Comparison of ENCODE assay signal across 12 cellular contexts in the genomic region with DNA sequence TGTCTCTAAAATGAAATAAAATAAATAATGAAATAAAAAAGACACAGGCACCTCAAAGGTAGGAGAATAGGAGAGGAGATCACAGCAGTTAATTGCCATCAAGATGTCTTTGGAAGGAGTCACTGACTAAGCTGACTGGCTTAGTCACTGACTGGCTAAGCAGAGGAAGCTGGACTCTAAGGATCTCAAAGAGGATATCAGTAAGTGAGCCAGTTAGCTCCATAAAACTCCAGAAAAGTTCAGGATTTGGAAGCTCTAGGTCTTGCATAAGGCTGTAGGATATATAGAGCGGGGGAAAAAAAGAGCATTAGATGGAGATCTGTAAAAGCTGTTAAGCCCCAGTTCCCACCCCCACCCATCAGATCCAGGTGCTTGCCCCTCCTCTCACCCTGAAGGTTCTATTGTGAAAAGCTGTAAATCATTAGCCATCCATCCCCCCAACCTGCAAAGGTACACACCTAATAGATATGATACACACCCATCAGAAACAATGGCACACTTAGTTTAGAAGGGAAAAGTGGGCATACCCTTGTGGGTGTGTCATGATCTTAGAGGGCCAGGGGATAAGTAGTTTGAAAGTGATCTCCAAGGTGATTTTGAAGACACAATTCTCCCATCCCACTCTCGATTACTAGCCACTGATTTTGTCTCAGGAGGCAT. TPM values are rescaled to one million over a fixed set of nuclear protein-coding genes. Genes with fewer than 3 reads are reported as not detected.
DNase-seq lines count a peak whose midpoint lies in the region; ATAC-seq and TF ChIP-seq lines count a peak whose summit lies in the region.
"Had no signal": no experiment of that assay in that cellular context is flagged by ENCODE, and none has a peak within 500 bp of the region (broad histone marks: within the 10 kb centered on the region; RNA-seq: fewer than 3 reads in every experiment).

No MANE protein-coding gene starts in this region.

- H3K36me3 Mint-ChIP-seq in Calu3 (ENCODE audit: insufficient read depth, unreplicated experiment) (peaks cover 37% of the 10 kb centered on the region), endothelial cell (ENCODE audit: low read depth, unreplicated experiment) (no peaks in the 10 kb centered on the region)
- no peaks in the 10 kb centered on the region for H3K36me3 Mint-ChIP-seq in effector memory CD8-positive, alpha-beta T cell (ENCODE audit: insufficient read depth)

- ATAC-seq in effector memory CD8-positive, alpha-beta T cell (replicated peaks), result no peak

- peak overlapping the region; percentile 85 for H3K27ac Mint-ChIP-seq in Calu3 (ENCODE audit: unreplicated experiment)
- H3K27ac Mint-ChIP-seq in endothelial cell (ENCODE audit: unreplicated experiment), result peak overlapping the region; percentile 80
- H3K27ac Mint-ChIP-seq in effector memory CD8-positive, alpha-beta T cell, result no peak overlapping the region

- no peak overlapping the region for H3K4me3 ChIP-seq in Loucy (ENCODE audit: low read length, poor library complexity, severe bottlenecking)
- H3K4me3 ChIP-seq in effector memory CD4-positive, alpha-beta T cell (ENCODE audit: insufficient read depth, low read depth, low read length, poor library complexity, severe bottlenecking), result no peak overlapping the region

- H3K4me1 ChIP-seq in Loucy (ENCODE audit: insufficient read depth, low read length, poor library complexity, severe bottlenecking), result peaks cover 42% of the 10 kb centered on the region
- no peaks in the 10 kb centered on the region for H3K4me1 ChIP-seq in effector memory CD4-positive, alpha-beta T cell (ENCODE audit: control insufficient read depth, insufficient read depth, low read length, poor library complexity, severe bottlenecking)

- no TSS peak for BruUV-seq in Calu3 (replicated peaks; lab: Mats Ljungman, UMichigan)

- H3K4me1 Mint-ChIP-seq in Calu3 (ENCODE audit: low read depth, unreplicated experiment) (peaks cover 90% of the 10 kb centered on the region), endothelial cell (ENCODE audit: unreplicated experiment) (peaks cover 67% of the 10 kb centered on the region)
- peaks cover 0 to 4% of the 10 kb centered on the region in 2 donors for H3K4me1 Mint-ChIP-seq in effector memory CD8-positive, alpha-beta T cell (ENCODE audit: low read depth in 2 of 2)

- H3K4me3 Mint-ChIP-seq in Calu3 (ENCODE audit: low read depth, unreplicated experiment) (peak overlapping the region; percentile 54), endothelial cell (ENCODE audit: unreplicated experiment) (no peak overlapping the region)
- no peak overlapping the region for H3K4me3 Mint-ChIP-seq in effector memory CD8-positive, alpha-beta T cell

- peaks cover 9% of the 10 kb centered on the region; the same call in 1 of the 2 replicates for H3F3A ChIP-seq in Loucy (ENCODE audit: low read depth)

- H3K27ac ChIP-seq in effector memory CD4-positive, alpha-beta T cell (ENCODE audit: insufficient read depth, low read length, poor library complexity, severe bottlenecking), result no peak overlapping the region
- H3K27ac ChIP-seq: KMS-11 had no signal

- peak overlapping the region; percentile 76 for H3K4me2 ChIP-seq in Loucy (ENCODE audit: low read depth, low read length, poor library complexity, severe bottlenecking)
- H3K4me2 ChIP-seq: KMS-11 had no signal

- TF ChIP-seq CTCF in Calu3 (IDR thresholded peaks at IDR 0.05; ENCODE audit: unreplicated experiment) (no peak), Loucy (conservative IDR thresholded peaks at IDR 0.05; ENCODE audit: low read length) (no peak), endothelial cell (IDR thresholded peaks at IDR 0.05; ENCODE audit: unreplicated experiment) (no peak)

- H3K9me2 ChIP-seq in Loucy (replicated peaks; ENCODE audit: low read depth, low read length), result no peaks in the 10 kb centered on the region

- H3K79me2 ChIP-seq in Loucy (ENCODE audit: insufficient read depth, low read length), result peaks cover 20% of the 10 kb centered on the region

- H3K9me3 ChIP-seq in Loucy (ENCODE audit: insufficient read depth, low read depth, low read length), result no peaks in the 10 kb centered on the region
- no peaks in the 10 kb centered on the region for H3K9me3 ChIP-seq in effector memory CD4-positive, alpha-beta T cell (ENCODE audit: control insufficient read depth, low read length)

- H3K9ac ChIP-seq in Loucy (ENCODE audit: low read depth, low read length, poor library complexity, severe bottlenecking), result no peak overlapping the region
- H3K9ac ChIP-seq: KMS-11 had no signal

- CTCF ChIA-PET in Calu3 (lab: Charles Lee), result interaction anchor here (0.6 to 5.0 kb wide), 20 partner anchors 8 to 716 kb away, joined by 3 to 87 read pairs (median 4); a partner anchor contains a TSS

- H3K27me3 Mint-ChIP-seq in Calu3 (ENCODE audit: unreplicated experiment) (no peaks in the 10 kb centered on the region), endothelial cell (ENCODE audit: unreplicated experiment) (peaks cover 3% of the 10 kb centered on the region)
- H3K27me3 Mint-ChIP-seq in effector memory CD8-positive, alpha-beta T cell, result peaks cover 11 to 12% of the 10 kb centered on the region in 2 donors

- no peaks in the 10 kb centered on the region for H3K9me3 Mint-ChIP-seq in Calu3 (ENCODE audit: low read depth, unreplicated experiment)
- no peaks in the 10 kb centered on the region for H3K9me3 Mint-ChIP-seq in endothelial cell (ENCODE audit: unreplicated experiment)
- H3K9me3 Mint-ChIP-seq in effector memory CD8-positive, alpha-beta T cell, result no peaks in the 10 kb centered on the region

- intact Hi-C loops in Calu3 (cut with micrococcal nuclease; ENCODE audit: unreplicated experiment), result loop anchor here (1.0 to 10.0 kb wide), 4 partner anchors 8 to 47 kb away; no protein-coding TSS in a partner anchor

- no peak overlapping the region for H2AFZ ChIP-seq in Loucy (ENCODE audit: low read length)

- H3K27me3 ChIP-seq in Loucy (ENCODE audit: insufficient read depth, low read length, poor library complexity, severe bottlenecking), result no peaks in the 10 kb centered on the region
- H3K27me3 ChIP-seq in effector memory CD4-positive, alpha-beta T cell (replicated peaks; ENCODE audit: control insufficient read depth, insufficient read depth, low read length, poor library complexity, severe bottlenecking), result no peaks in the 10 kb centered on the region

- peak; percentile 91 for DNase-seq in Calu3
- no peak for DNase-seq in endothelial cell (ENCODE audit: low spot score)
- DNase-seq in myocyte (ENCODE audit: low read depth), result peak; percentile 47
- DNase-seq in T-helper 9 cell, result no peak
- no peak for DNase-seq in globus pallidus (ENCODE audit: low spot score)
- no peak for DNase-seq in effector memory CD8-positive, alpha-beta T cell
- DNase-seq in effector memory CD4-positive, alpha-beta T cell, result no peak
- DNase-seq: activated CD4-positive, alpha-beta T cell treated with anti-CD3 and anti-CD28 coated beads, Interleukin-2, amount 50 U/mL, for 48 hours; DMS79; stimulated activated CD8-positive, alpha-beta memory T cell treated with anti-CD3 and anti-CD28 coated beads, Interleukin-4, amount 100 ng/mL, for 48 hours had no signal

- H3K36me3 ChIP-seq in Loucy (ENCODE audit: insufficient read depth, low read length), result no peaks in the 10 kb centered on the region
- H3K36me3 ChIP-seq in effector memory CD4-positive, alpha-beta T cell (ENCODE audit: control insufficient read depth, insufficient read depth, low read length), result no peaks in the 10 kb centered on the region

- H4K20me1 ChIP-seq in Loucy (ENCODE audit: insufficient read depth, low read length, poor library complexity, severe bottlenecking), result no peaks in the 10 kb centered on the region

RNA-seq across cellular contexts. Expression of a gene that starts 32.2 kb away (rescaled TPM):
- 88.4 and 92.4 TPM in 2 replicates for total RNA-seq in Calu3 (2022)
- total RNA-seq in endothelial cell (ENCODE audit: unreplicated experiment), result 32.5 TPM
- 12.4 and 22.5 TPM in 2 replicates for total RNA-seq in myocyte
- 8.9 TPM for polyA plus RNA-seq in myocyte (2012)

Comparison
In these comparisons a context has a peak if more than half of its experiments do, and no peak if none do; other contexts are left out.
1. DNase-seq: peak in Calu3 (single experiment) and myocyte (single experiment); none in endothelial cell (single experiment), T-helper 9 cell (single experiment), globus pallidus (single experiment), effector memory CD8-positive, alpha-beta T cell (0 of 3) and effector memory CD4-positive, alpha-beta T cell (0 of 3).
2. H3K27ac Mint-ChIP-seq: peak in Calu3 (single experiment) and endothelial cell (single experiment); none in effector memory CD8-positive, alpha-beta T cell (0 of 2).